ENCODE assay signal across 13 cellular contexts in genomic region chr7:115782716-115783460, GRCh38.
DNase-seq lines count a peak whose midpoint lies in the region; ATAC-seq and TF ChIP-seq lines count a peak whose summit lies in the region.
"Had no signal": no experiment of that assay in that cellular context is flagged by ENCODE, and none has a peak within 500 bp of the region (broad histone marks: within the 10 kb centered on the region; RNA-seq: fewer than 3 reads in every experiment).

No MANE protein-coding gene starts in this region.

- 25% methylated on average over 1 of the region's 1 CpG for WGBS in prostate gland

- no peaks in the 10 kb centered on the region for H3K79me2 ChIP-seq in neural progenitor cell (ENCODE audit: low read depth)

- H3K4me1 Mint-ChIP-seq in brain (peaks cover 12% of the 10 kb centered on the region), neural progenitor cell (peaks cover 13% of the 10 kb centered on the region)
- H3K4me1 Mint-ChIP-seq: activated naive CD4-positive, alpha-beta T cell treated with anti-CD3 and anti-CD28 coated beads, Interleukin-2, amount 50 U/mL, for 24 hours; CD4-positive, alpha-beta memory T cell had no signal

- H3K4me3 ChIP-seq in HEK293 (ENCODE audit: low read depth, low read length) (no peak overlapping the region), neural progenitor cell (no peak overlapping the region), prostate gland (no peak overlapping the region)

- no peak overlapping the region for H3K4me2 ChIP-seq in neural progenitor cell

- TF ChIP-seq CTCF in HEK293 (tag by site-specific recombination; IDR thresholded peaks at IDR 0.05) (no peak), brain (conservative IDR thresholded peaks at IDR 0.05) (no peak), neural progenitor cell (IDR thresholded peaks at IDR 0.05) (no peak), prostate gland (IDR thresholded peaks at IDR 0.05) (no peak)

- no peak overlapping the region for H2AFZ ChIP-seq in neural progenitor cell (replicated peaks)

- H3K36me3 ChIP-seq in HEK293 (ENCODE audit: control insufficient read depth in 2 of 2, insufficient read depth in 1 of 2, low read length in 2 of 2) (no peaks in the 10 kb centered on the region), neural progenitor cell (no peaks in the 10 kb centered on the region), prostate gland (no peaks in the 10 kb centered on the region)

- H3K9me3 Mint-ChIP-seq in brain (peaks cover 0 to 4% (median 0%) of the 10 kb centered on the region in 5 experiments), neural progenitor cell (no peaks in the 10 kb centered on the region)

- no peak overlapping the region for H3K27ac ChIP-seq in HEK293 (ENCODE audit: extremely low read depth, low read depth, low read length)
- H3K27ac ChIP-seq in neural progenitor cell = no peak overlapping the region
- H3K27ac ChIP-seq in prostate gland = no peak overlapping the region
- H3K27ac ChIP-seq: foreskin keratinocyte had no signal

- POLR2A ChIA-PET in HEK293 (lab: Yijun Ruan, JAX) = no interaction called here

- H3K4me1 ChIP-seq in HEK293 (ENCODE audit: control insufficient read depth, insufficient read depth, low read length) = peaks cover 21% of the 10 kb centered on the region
- no peaks in the 10 kb centered on the region for H3K4me1 ChIP-seq in neural progenitor cell
- H3K4me1 ChIP-seq in prostate gland (replicated peaks) = no peaks in the 10 kb centered on the region
- H3K4me1 ChIP-seq: foreskin keratinocyte had no signal

- H3K36me3 Mint-ChIP-seq in brain (no peaks in the 10 kb centered on the region), neural progenitor cell (no peaks in the 10 kb centered on the region)
- H3K36me3 Mint-ChIP-seq: activated naive CD4-positive, alpha-beta T cell treated with anti-CD3 and anti-CD28 coated beads, Interleukin-2, amount 50 U/mL, for 24 hours; CD4-positive, alpha-beta memory T cell had no signal

- CTCF ChIA-PET in HEK293 (lab: Yijun Ruan, JAX) = no interaction called here

- no peaks in the 10 kb centered on the region for H3K27me3 ChIP-seq in neural progenitor cell
- H3K27me3 ChIP-seq in prostate gland (replicated peaks; ENCODE audit: insufficient read depth) = no peaks in the 10 kb centered on the region

- no peak overlapping the region for H3K9ac ChIP-seq in neural progenitor cell

- DNase-seq in NCI-H2171 treated with DMSO at 0.1 percent for 48 hours (lab: John Stamatoyannopoulos, UW) (peak; percentile 86), neural progenitor cell (ENCODE audit: low spot score) (no peak), Kasumi-1 (lab: John Stamatoyannopoulos, UW) (no peak), KG1 (lab: John Stamatoyannopoulos, UW) (no peak), prostate gland (ENCODE audit: low spot score) (no peak)
- DNase-seq: activated CD8-positive, alpha-beta memory T cell treated with anti-CD3 and anti-CD28 coated beads for 24 hours; CD4-positive, alpha-beta memory T cell; foreskin keratinocyte had no signal

- H3K9me3 ChIP-seq in HEK293 (ENCODE audit: control insufficient read depth, insufficient read depth, low read depth, low read length) (no peaks in the 10 kb centered on the region), neural progenitor cell (ENCODE audit: low read depth) (no peaks in the 10 kb centered on the region), prostate gland (no peaks in the 10 kb centered on the region)

- H3K27me3 Mint-ChIP-seq in brain (peaks cover 6% of the 10 kb centered on the region), neural progenitor cell (ENCODE audit: insufficient read depth, low read depth) (peaks cover 3% of the 10 kb centered on the region)
- H3K27me3 Mint-ChIP-seq: activated naive CD4-positive, alpha-beta T cell treated with anti-CD3 and anti-CD28 coated beads, Interleukin-2, amount 50 U/mL, for 24 hours had no signal

- no peak for TF ChIP-seq POLR2A in prostate gland (IDR thresholded peaks at IDR 0.05)

- H3K4me3 Mint-ChIP-seq in brain (peak overlapping the region in 3 of 5 experiments; percentile 1 to 51 (median 19)), neural progenitor cell (no peak overlapping the region)
- H3K4me3 Mint-ChIP-seq: activated naive CD4-positive, alpha-beta T cell treated with anti-CD3 and anti-CD28 coated beads, Interleukin-2, amount 50 U/mL, for 24 hours; CD4-positive, alpha-beta memory T cell had no signal

- no peak for ATAC-seq in GM19035 (IDR thresholded peaks at IDR 0.05; ENCODE audit: unreplicated experiment)
- ATAC-seq: foreskin keratinocyte, right cardiac atrium had no signal

- peak overlapping the region in 2 of 5 experiments; percentile 30 to 34 for H3K27ac Mint-ChIP-seq in brain
- peak overlapping the region; percentile 72 for H3K27ac Mint-ChIP-seq in neural progenitor cell
- H3K27ac Mint-ChIP-seq: activated naive CD4-positive, alpha-beta T cell treated with anti-CD3 and anti-CD28 coated beads, Interleukin-2, amount 50 U/mL, for 24 hours; CD4-positive, alpha-beta memory T cell had no signal

- intact Hi-C loops in prostate gland (cut with DNase I) = no loop called here

- no peaks in the 10 kb centered on the region for H3F3A ChIP-seq in neural progenitor cell (ENCODE audit: low read depth)

- no peaks in the 10 kb centered on the region for H4K20me1 ChIP-seq in neural progenitor cell (ENCODE audit: low read depth)

TF ChIP-seq in HEK293, 187 proteins besides CTCF, POLR2A, EP300 and RAD21:
- TF ChIP-seq ZBTB44 (tag by site-specific recombination; IDR thresholded peaks at IDR 0.05) (0 out of 2 replicates have a peak, but pooled peaks have one; percentile 3), ZNF791 (tag by site-specific recombination; IDR thresholded peaks at IDR 0.05) (no peak), KLF10 (tag by site-specific recombination; IDR thresholded peaks at IDR 0.05) (0 out of 2 replicates have a peak, but pooled peaks have one; percentile 19), TRIM28 (IDR thresholded peaks at IDR 0.05; ENCODE audit: borderline replicate concordance, low read length) (no peak), ZBTB17 (tag by site-specific recombination; IDR thresholded peaks at IDR 0.05) (peak; percentile 67), ZXDB (tag by site-specific recombination; IDR thresholded peaks at IDR 0.05) (0 out of 2 replicates have a peak, but pooled peaks have one; percentile 43), OSR2 (tag by site-specific recombination; IDR thresholded peaks at IDR 0.05) (peak; percentile 49; the same call in 1 of the 2 replicates), PRDM6 (tag by site-specific recombination; IDR thresholded peaks at IDR 0.05) (peak; percentile 83), FEZF1 (tag by site-specific recombination; IDR thresholded peaks at IDR 0.05) (peak; percentile 92)
TF ChIP-seq in HEK293: peak in this region for 7.
